In the genomic region with DNA sequence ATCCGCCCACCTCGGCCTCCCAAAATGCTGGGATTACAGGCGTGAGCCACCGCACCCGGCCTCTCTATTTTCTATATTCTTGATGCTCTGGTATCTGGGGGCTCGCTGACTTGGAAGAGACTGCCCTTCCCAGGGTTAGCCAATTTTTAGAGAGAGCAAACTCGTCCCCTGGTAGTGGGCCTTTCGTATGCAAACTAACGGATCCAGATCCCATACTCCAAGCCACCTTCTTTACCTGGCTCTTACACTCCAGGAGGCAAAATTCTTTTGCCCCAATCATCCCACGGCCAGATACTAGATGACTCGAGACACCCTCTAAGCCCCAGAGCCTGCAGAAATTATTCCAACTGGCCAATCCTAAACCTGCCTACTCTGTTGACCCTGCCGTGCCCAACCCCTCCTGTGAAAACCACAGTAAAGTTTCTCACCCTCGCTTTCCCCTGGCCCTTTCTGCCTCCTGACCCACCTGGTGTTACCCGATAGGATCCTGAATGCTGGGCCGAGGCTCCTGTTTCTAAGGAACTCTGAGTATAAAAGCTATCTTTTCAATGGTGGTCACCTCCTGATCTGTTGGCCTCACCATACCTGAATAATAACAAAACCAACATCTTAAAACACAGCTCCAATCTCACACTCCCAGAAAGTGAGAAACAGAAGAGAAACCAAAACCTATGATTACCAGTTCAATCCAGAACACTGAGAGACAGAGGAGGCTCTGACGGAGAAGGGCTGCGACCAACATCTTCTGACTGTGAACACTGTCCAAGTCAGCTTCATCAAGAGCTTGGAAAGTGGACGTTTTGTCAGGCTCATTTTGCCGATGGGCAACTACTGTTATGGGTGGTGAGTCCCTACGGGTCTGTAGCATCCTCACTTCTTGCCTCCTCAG, we compare ENCODE assay signal across 15 cellular contexts. TPM values are rescaled to one million over a fixed set of nuclear protein-coding genes. Genes with fewer than 3 reads are reported as not detected.
DNase-seq lines count a peak whose midpoint lies in the region; ATAC-seq and TF ChIP-seq lines count a peak whose summit lies in the region.
"Had no signal": no experiment of that assay in that cellular context is flagged by ENCODE, and none has a peak within 500 bp of the region (broad histone marks: within the 10 kb centered on the region; RNA-seq: fewer than 3 reads in every experiment).

No MANE protein-coding gene starts in this region.

- intact Hi-C loops in activated CD4-positive, alpha-beta T cell treated with anti-CD3 and anti-CD28 coated beads for 36 hours (cut with DNase I, micrococcal nuclease) = no loop called here
- intact Hi-C loops in transverse colon (cut with DNase I; ENCODE audit: low total_unique reads) = no loop called here
- intact Hi-C loops in CD4-positive, alpha-beta memory T cell (cut with micrococcal nuclease) = no loop called here

- no peak overlapping the region for H3K27ac ChIP-seq in transverse colon
- H3K27ac ChIP-seq in CD4-positive, alpha-beta memory T cell (ENCODE audit: low read depth, low read length) = no peak overlapping the region
- H3K27ac ChIP-seq: 22Rv1, thoracic aorta had no signal

- no peaks in the 10 kb centered on the region for H3K9me3 Mint-ChIP-seq in activated CD4-positive, alpha-beta T cell treated with anti-CD3 and anti-CD28 coated beads for 36 hours (ENCODE audit: low read depth)
- H3K9me3 Mint-ChIP-seq in CD4-positive, alpha-beta memory T cell = peaks cover 0 to 4% (median 0%) of the 10 kb centered on the region in 8 donors
- H3K9me3 Mint-ChIP-seq: activated B cell treated with CpG ODN at 0.5 μM for 24 hours; activated naive CD4-positive, alpha-beta T cell treated with anti-CD3 and anti-CD28 coated beads for 36 hours; dendritic cell treated with granulocyte-macrophage colony-stimulating factor and Interleukin-4, amounts not matched to agents 40 ng/mL and 50 ng/mL, for 4 days; natural killer cell had no signal

- peaks cover 25% of the 10 kb centered on the region for H3K27me3 Mint-ChIP-seq in activated CD4-positive, alpha-beta T cell treated with anti-CD3 and anti-CD28 coated beads for 36 hours
- H3K27me3 Mint-ChIP-seq in CD4-positive, alpha-beta memory T cell = peaks cover 16 to 17% of the 10 kb centered on the region in 2 donors
- H3K27me3 Mint-ChIP-seq: activated B cell treated with CpG ODN at 0.5 μM for 24 hours; dendritic cell treated with granulocyte-macrophage colony-stimulating factor and Interleukin-4, amounts not matched to agents 40 ng/mL and 50 ng/mL, for 4 days had no signal

- H3K27me3 ChIP-seq in transverse colon = no peaks in the 10 kb centered on the region
- no peaks in the 10 kb centered on the region for H3K27me3 ChIP-seq in CD4-positive, alpha-beta memory T cell (ENCODE audit: insufficient read depth, low read length)

- no peak overlapping the region for H3K4me3 Mint-ChIP-seq in activated CD4-positive, alpha-beta T cell treated with anti-CD3 and anti-CD28 coated beads for 36 hours
- H3K4me3 Mint-ChIP-seq in CD4-positive, alpha-beta memory T cell = no peak overlapping the region
- H3K4me3 Mint-ChIP-seq: activated B cell treated with CpG ODN at 0.5 μM for 24 hours; activated naive CD4-positive, alpha-beta T cell treated with anti-CD3 and anti-CD28 coated beads for 36 hours; dendritic cell treated with granulocyte-macrophage colony-stimulating factor and Interleukin-4, amounts not matched to agents 40 ng/mL and 50 ng/mL, for 4 days; natural killer cell had no signal

- H3K4me3 ChIP-seq in transverse colon = no peak overlapping the region
- H3K4me3 ChIP-seq in CD4-positive, alpha-beta memory T cell (ENCODE audit: low read length in 2 of 2) = no peak overlapping the region
- H3K4me3 ChIP-seq: thoracic aorta had no signal

- no peaks in the 10 kb centered on the region for H3K9me3 ChIP-seq in transverse colon
- H3K9me3 ChIP-seq in CD4-positive, alpha-beta memory T cell (ENCODE audit: control insufficient read depth in 1 of 2, low read length in 2 of 2) = no peaks in the 10 kb centered on the region
- H3K9me3 ChIP-seq: thoracic aorta had no signal

- in situ Hi-C loops in transverse colon (cut with MboI; ENCODE audit: low pct_ligation_motif_present in 1 of 4, low pct_unique_long_range_greater_than_20kb in 1 of 4, low sequenced_read_pairs in 3 of 4) = no loop called here

- TF ChIP-seq CTCF in transverse colon (IDR thresholded peaks at IDR 0.05) = no peak

- no peaks in the 10 kb centered on the region for H3K36me3 ChIP-seq in transverse colon
- H3K36me3 ChIP-seq in CD4-positive, alpha-beta memory T cell (ENCODE audit: insufficient read depth, low read length) = no peaks in the 10 kb centered on the region
- H3K36me3 ChIP-seq: thoracic aorta had no signal

- DNase-seq in activated CD4-positive, alpha-beta T cell treated with anti-CD3 and anti-CD28 coated beads for 36 hours = peak; percentile 14
- DNase-seq in activated CD4-positive, alpha-beta T cell treated with anti-CD3 and anti-CD28 coated beads, Interleukin-2, amount 50 U/mL, for 48 hours = no peak
- peak; percentile 16 for DNase-seq in transverse colon
- DNase-seq in CD4-positive, alpha-beta memory T cell = no peak
- DNase-seq in GOT3 (lab: John Stamatoyannopoulos, UW) = no peak
- no peak for DNase-seq in medulla oblongata (ENCODE audit: extremely low spot score)
- DNase-seq: activated B cell treated with CpG ODN at 0.5 μM for 24 hours; activated naive CD4-positive, alpha-beta T cell treated with anti-CD3 and anti-CD28 coated beads for 36 hours; natural killer cell; NCI-H1417 treated with DMSO at 0.1 percent for 48 hours had no signal

- 89 to 92% methylated on average over 8 to 20 of the region's 20 CpGs for WGBS in transverse colon (ENCODE audit: low coverage in 1 of 2), 2 donors

- ATAC-seq in activated CD4-positive, alpha-beta T cell treated with anti-CD3 and anti-CD28 coated beads for 36 hours = peak; percentile 70
- ATAC-seq in HG02763 (IDR thresholded peaks at IDR 0.05; ENCODE audit: unreplicated experiment) = peak; percentile 84
- ATAC-seq in HG03571 (IDR thresholded peaks at IDR 0.05; ENCODE audit: unreplicated experiment) = peak; percentile 91
- ATAC-seq: natural killer cell had no signal

- no peak for TF ChIP-seq EP300 in transverse colon (IDR thresholded peaks at IDR 0.05; ENCODE audit: low read depth)

- POLR2A ChIA-PET in activated CD4-positive, alpha-beta T cell treated with anti-CD3 and anti-CD28 coated beads for 36 hours (lab: Charles Lee) = no interaction called here
- POLR2A ChIA-PET in CD4-positive, alpha-beta memory T cell (lab: Charles Lee; ENCODE audit: partially characterized antibody) = no interaction called here

- no peak for TF ChIP-seq POLR2A in transverse colon (IDR thresholded peaks at IDR 0.05)

- no peaks in the 10 kb centered on the region for H3K36me3 Mint-ChIP-seq in activated CD4-positive, alpha-beta T cell treated with anti-CD3 and anti-CD28 coated beads for 36 hours (ENCODE audit: low read depth)
- H3K36me3 Mint-ChIP-seq in CD4-positive, alpha-beta memory T cell = no peaks in the 10 kb centered on the region
- H3K36me3 Mint-ChIP-seq: natural killer cell had no signal

- CTCF ChIA-PET in activated CD4-positive, alpha-beta T cell treated with anti-CD3 and anti-CD28 coated beads for 36 hours (lab: Charles Lee) = no interaction called here
- CTCF ChIA-PET in CD4-positive, alpha-beta memory T cell (lab: Charles Lee; ENCODE audit: partially characterized antibody) = interaction anchor here (0.6 kb wide), 1 partner anchor 277 kb away, joined by 3 read pairs; no protein-coding TSS in a partner anchor

- peaks cover 5% of the 10 kb centered on the region for H3K4me1 Mint-ChIP-seq in activated CD4-positive, alpha-beta T cell treated with anti-CD3 and anti-CD28 coated beads for 36 hours
- H3K4me1 Mint-ChIP-seq in CD4-positive, alpha-beta memory T cell = no peaks in the 10 kb centered on the region
- H3K4me1 Mint-ChIP-seq: activated B cell treated with CpG ODN at 0.5 μM for 24 hours, natural killer cell had no signal

- H3K4me1 ChIP-seq in transverse colon = no peaks in the 10 kb centered on the region
- no peaks in the 10 kb centered on the region for H3K4me1 ChIP-seq in CD4-positive, alpha-beta memory T cell (ENCODE audit: insufficient read depth, low read length)

- H3K27ac Mint-ChIP-seq in activated CD4-positive, alpha-beta T cell treated with anti-CD3 and anti-CD28 coated beads for 36 hours = no peak overlapping the region
- H3K27ac Mint-ChIP-seq in CD4-positive, alpha-beta memory T cell = peak overlapping the region in 1 of 7 donors; percentile 20
- H3K27ac Mint-ChIP-seq: activated B cell treated with CpG ODN at 0.5 μM for 24 hours; activated naive CD4-positive, alpha-beta T cell treated with anti-CD3 and anti-CD28 coated beads for 36 hours; dendritic cell treated with granulocyte-macrophage colony-stimulating factor and Interleukin-4, amounts not matched to agents 40 ng/mL and 50 ng/mL, for 4 days; natural killer cell had no signal

RNA-seq across cellular contexts. Expression of a gene that starts 57.6 kb away (rescaled TPM):
- 10 to 100 TPM in 1 of 2 experiments, 1 to 10 TPM in 1; 7.7 to 11.3 TPM for total RNA-seq in activated CD4-positive, alpha-beta T cell treated with anti-CD3 and anti-CD28 coated beads for 36 hours
- 10 to 100 TPM; 16.2 to 26.9 (median 22.7) TPM for total RNA-seq in transverse colon
- 1 to 10 TPM; 7.8 to 9.2 TPM for total RNA-seq in CD4-positive, alpha-beta memory T cell
- 1 to 10 TPM in 1 of 2 donors, not detected in 1; 1.1 TPM for polyA plus RNA-seq in CD4-positive, alpha-beta memory T cell

Comparison
In these comparisons a context has a peak if more than half of its experiments do, and no peak if none do; other contexts are left out.
1. DNase-seq: peak in activated CD4-positive, alpha-beta T cell treated with anti-CD3 and anti-CD28 coated beads for 36 hours (single experiment) and transverse colon (single experiment); none in activated CD4-positive, alpha-beta T cell treated with anti-CD3 and anti-CD28 coated beads, Interleukin-2, amount 50 U/mL, for 48 hours (0 of 2), CD4-positive, alpha-beta memory T cell (0 of 5), GOT3 (single experiment) and medulla oblongata (single experiment).
2. Peak in every context shown above with its lines, with median percentiles within 50 percentile points of each other: ATAC-seq.